1 cellular context compared by ENCODE assay signal in the genomic region with DNA sequence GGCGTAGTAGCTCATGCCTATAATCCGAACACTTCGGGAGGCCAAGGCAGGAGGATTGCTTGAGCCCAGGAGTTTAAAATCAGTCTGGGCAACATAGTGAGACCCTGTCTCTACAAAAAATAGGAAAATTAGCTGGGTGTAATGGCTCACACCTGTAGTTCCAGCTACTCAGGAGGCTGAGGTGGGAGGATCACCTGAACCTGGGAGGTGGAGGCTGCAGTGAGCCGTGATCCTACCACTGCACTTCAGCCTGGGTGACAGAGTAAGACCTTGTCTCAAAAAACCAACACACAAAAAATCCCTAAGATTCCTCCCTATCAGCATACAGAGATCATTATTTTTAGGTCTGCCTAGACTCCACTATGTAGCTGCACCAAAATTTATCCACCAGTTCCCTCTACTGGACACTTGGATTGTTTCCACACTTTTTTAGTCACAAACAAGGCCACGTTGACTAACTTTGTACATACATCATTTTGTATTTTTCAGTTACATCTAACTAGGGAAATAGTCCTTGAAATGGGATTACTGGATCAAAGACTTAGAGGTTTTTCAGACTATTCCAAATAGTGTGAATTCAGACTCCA.
A peak's percentile ranks its signal among the peaks of the same experiment; 100 is the strongest.
TF ChIP-seq lines count a peak whose summit lies in the region.

No MANE protein-coding gene starts in this region.

TF ChIP-seq in HEK293, 187 proteins besides CTCF, POLR2A, EP300 and RAD21 (continued from another document):
- TF ChIP-seq, protein P1, sequence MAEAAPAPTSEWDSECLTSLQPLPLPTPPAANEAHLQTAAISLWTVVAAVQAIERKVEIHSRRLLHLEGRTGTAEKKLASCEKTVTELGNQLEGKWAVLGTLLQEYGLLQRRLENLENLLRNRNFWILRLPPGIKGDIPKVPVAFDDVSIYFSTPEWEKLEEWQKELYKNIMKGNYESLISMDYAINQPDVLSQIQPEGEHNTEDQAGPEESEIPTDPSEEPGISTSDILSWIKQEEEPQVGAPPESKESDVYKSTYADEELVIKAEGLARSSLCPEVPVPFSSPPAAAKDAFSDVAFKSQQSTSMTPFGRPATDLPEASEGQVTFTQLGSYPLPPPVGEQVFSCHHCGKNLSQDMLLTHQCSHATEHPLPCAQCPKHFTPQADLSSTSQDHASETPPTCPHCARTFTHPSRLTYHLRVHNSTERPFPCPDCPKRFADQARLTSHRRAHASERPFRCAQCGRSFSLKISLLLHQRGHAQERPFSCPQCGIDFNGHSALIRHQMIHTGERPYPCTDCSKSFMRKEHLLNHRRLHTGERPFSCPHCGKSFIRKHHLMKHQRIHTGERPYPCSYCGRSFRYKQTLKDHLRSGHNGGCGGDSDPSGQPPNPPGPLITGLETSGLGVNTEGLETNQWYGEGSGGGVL (tag by site-specific recombination; IDR thresholded peaks at IDR 0.05): no peak
- TF ChIP-seq ZNF830 (tag by site-specific recombination; IDR thresholded peaks at IDR 0.05; ENCODE audit: low read depth) (no peak), KLF1 (tag by site-specific recombination; IDR thresholded peaks at IDR 0.05) (no peak), ZNF341 (tag by site-specific recombination; IDR thresholded peaks at IDR 0.05; ENCODE audit: low read depth) (no peak), ZNF600 (tag by site-specific recombination; IDR thresholded peaks at IDR 0.05) (0 out of 2 replicates have a peak, but pooled peaks have one; percentile 3), ZNF654 (tag by site-specific recombination; IDR thresholded peaks at IDR 0.05; ENCODE audit: low read depth) (peak; percentile 75), ZNF10 (tag by site-specific recombination; IDR thresholded peaks at IDR 0.05) (no peak), ZNF624 (tag by site-specific recombination; IDR thresholded peaks at IDR 0.05) (no peak), ZNF121 (tag by site-specific recombination; IDR thresholded peaks at IDR 0.05) (0 out of 2 replicates have a peak, but pooled peaks have one; percentile 25), RBAK (tag by site-specific recombination; IDR thresholded peaks at IDR 0.05) (no peak), WT1 (tag by site-specific recombination; IDR thresholded peaks at IDR 0.05) (no peak)
